24 cellular contexts compared by ENCODE assay signal in the genomic region with DNA sequence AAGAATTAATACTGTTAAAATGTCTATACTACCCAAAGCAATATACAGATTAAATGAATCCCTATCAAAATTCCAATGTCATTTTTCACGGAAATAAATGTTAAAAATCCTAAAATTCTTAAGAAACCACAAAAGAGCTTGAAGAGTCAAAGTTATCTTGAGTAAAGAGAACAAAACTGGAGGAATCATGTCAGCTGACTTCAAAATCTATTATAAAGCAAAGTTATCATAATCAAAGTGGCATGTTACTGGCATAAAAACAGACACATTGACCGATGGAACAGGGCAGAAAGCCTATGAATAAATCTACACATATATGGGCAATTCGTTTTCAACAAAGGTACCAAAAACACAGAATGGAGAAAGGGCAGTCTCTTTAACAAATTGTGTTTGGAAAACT.
A peak's percentile ranks its signal among the peaks of the same experiment; 100 is the strongest.
DNase-seq lines count a peak whose midpoint lies in the region; ATAC-seq and TF ChIP-seq lines count a peak whose summit lies in the region.
"Had no signal": no experiment of that assay in that cellular context is flagged by ENCODE, and none has a peak within 500 bp of the region (broad histone marks: within the 10 kb centered on the region; RNA-seq: fewer than 3 reads in every experiment).

No MANE protein-coding gene starts in this region.

- peak in 1 of 2 experiments; percentile 43; a peak in 1 of 4 replicates for TF ChIP-seq EP300 in SK-N-SH (IDR thresholded peaks at IDR 0.05; ENCODE audit: borderline replicate concordance in 1 of 2, low read depth in 1 of 2, low read length in 1 of 2)

- no peaks in the 10 kb centered on the region for H3K27me3 ChIP-seq in SK-N-SH (ENCODE audit: insufficient read depth)

- H3K79me2 ChIP-seq in SK-N-SH (ENCODE audit: insufficient read depth): no peaks in the 10 kb centered on the region

- H3K9ac ChIP-seq in SK-N-SH: no peak overlapping the region
- H3K9ac ChIP-seq: GM23248 had no signal

- no peak overlapping the region for H3K4me2 ChIP-seq in SK-N-SH

- H4K20me1 ChIP-seq in SK-N-SH (ENCODE audit: insufficient read depth): no peaks in the 10 kb centered on the region

- H3F3A ChIP-seq in SK-N-SH (replicated peaks; ENCODE audit: insufficient read depth): no peaks in the 10 kb centered on the region

- H3K4me1 Mint-ChIP-seq in activated naive CD8-positive, alpha-beta T cell (ENCODE audit: low read depth): peaks cover 88% of the 10 kb centered on the region
- H3K4me1 Mint-ChIP-seq in activated naive CD8-positive, alpha-beta T cell treated with anti-CD3 and anti-CD28 coated beads, Interleukin-2, amount 50 U/mL, for 24 hours: peaks cover 60% of the 10 kb centered on the region
- peaks cover 30% of the 10 kb centered on the region for H3K4me1 Mint-ChIP-seq in activated CD8-positive, alpha-beta T cell treated with anti-CD3 and anti-CD28 coated beads, Interleukin-2, amount 10 ng/mL, durations not matched to agents 7 days and 5 days (ENCODE audit: low read depth)
- peaks cover 37% of the 10 kb centered on the region for H3K4me1 Mint-ChIP-seq in Calu3 (ENCODE audit: low read depth, unreplicated experiment)

- TF ChIP-seq CTCF in SK-N-SH (IDR thresholded peaks at IDR 0.05): no peak
- no peak for TF ChIP-seq CTCF in fibroblast of the aortic adventitia (IDR thresholded peaks at IDR 0.05; ENCODE audit: insufficient read depth, low read length)
- no peak for TF ChIP-seq CTCF in Calu3 (IDR thresholded peaks at IDR 0.05; ENCODE audit: unreplicated experiment)

- no peak overlapping the region for H3K4me3 Mint-ChIP-seq in activated naive CD8-positive, alpha-beta T cell
- H3K4me3 Mint-ChIP-seq in activated naive CD8-positive, alpha-beta T cell treated with anti-CD3 and anti-CD28 coated beads, Interleukin-2, amount 50 U/mL, for 24 hours: no peak overlapping the region
- H3K4me3 Mint-ChIP-seq in activated CD8-positive, alpha-beta T cell treated with anti-CD3 and anti-CD28 coated beads, Interleukin-2, amount 10 ng/mL, durations not matched to agents 7 days and 5 days: no peak overlapping the region
- H3K4me3 Mint-ChIP-seq in Calu3 (ENCODE audit: low read depth, unreplicated experiment): no peak overlapping the region
- H3K4me3 Mint-ChIP-seq: IgD-negative memory B cell had no signal

- H3K4me3 ChIP-seq in SK-N-SH (ENCODE audit: low read depth in 2 of 2, low read length in 1 of 2) (no peak overlapping the region), fibroblast of the aortic adventitia (ENCODE audit: low read depth, low read length) (no peak overlapping the region)
- H3K4me3 ChIP-seq: A549, GM12878, GM23248, HAP-1 had no signal

- no peaks in the 10 kb centered on the region for H3K9me2 ChIP-seq in SK-N-SH

- peak overlapping the region; percentile 46 for H3K27ac Mint-ChIP-seq in activated naive CD8-positive, alpha-beta T cell
- H3K27ac Mint-ChIP-seq in activated naive CD8-positive, alpha-beta T cell treated with anti-CD3 and anti-CD28 coated beads, Interleukin-2, amount 50 U/mL, for 24 hours: no peak overlapping the region
- H3K27ac Mint-ChIP-seq in activated CD8-positive, alpha-beta T cell treated with anti-CD3 and anti-CD28 coated beads, Interleukin-2, amount 10 ng/mL, durations not matched to agents 7 days and 5 days: no peak overlapping the region
- H3K27ac Mint-ChIP-seq in Calu3 (ENCODE audit: unreplicated experiment): no peak overlapping the region
- H3K27ac Mint-ChIP-seq: IgD-negative memory B cell had no signal

- H3K4me1 ChIP-seq in SK-N-SH (ENCODE audit: control insufficient read depth in 1 of 2, insufficient read depth in 2 of 2, low read depth in 1 of 2, low read length in 1 of 2): no peaks in the 10 kb centered on the region
- H3K4me1 ChIP-seq: HAP-1 had no signal

- no TSS peak for BruUV-seq in Calu3 (replicated peaks; lab: Mats Ljungman, UMichigan)

- no peak overlapping the region for H3K27ac ChIP-seq in SK-N-SH (ENCODE audit: low read depth in 2 of 2, low read length in 1 of 2)
- H3K27ac ChIP-seq: GM23248 had no signal

- no peak overlapping the region for H2AFZ ChIP-seq in SK-N-SH (ENCODE audit: low read depth)
- H2AFZ ChIP-seq: GM23248 had no signal

- WGBS in SK-N-SH (ENCODE audit: low lambda C conversion rate): 46% methylated on average over 3 of the region's 3 CpGs

- H3K9me3 ChIP-seq in SK-N-SH: no peaks in the 10 kb centered on the region
- H3K9me3 ChIP-seq: A549, HAP-1 had no signal

- ATAC-seq in activated naive CD8-positive, alpha-beta T cell treated with anti-CD3 and anti-CD28 coated beads, Interleukin-2, amount 50 U/mL, for 24 hours: no peak
- no peak for ATAC-seq in activated CD8-positive, alpha-beta T cell treated with anti-CD3 and anti-CD28 coated beads, Interleukin-2, amount 10 ng/mL, durations not matched to agents 7 days and 5 days
- ATAC-seq: A549, GM12878, Panc1 had no signal

- H3K27me3 Mint-ChIP-seq in activated naive CD8-positive, alpha-beta T cell: no peaks in the 10 kb centered on the region
- H3K27me3 Mint-ChIP-seq in activated naive CD8-positive, alpha-beta T cell treated with anti-CD3 and anti-CD28 coated beads, Interleukin-2, amount 50 U/mL, for 24 hours: no peaks in the 10 kb centered on the region
- no peaks in the 10 kb centered on the region for H3K27me3 Mint-ChIP-seq in activated CD8-positive, alpha-beta T cell treated with anti-CD3 and anti-CD28 coated beads, Interleukin-2, amount 10 ng/mL, durations not matched to agents 7 days and 5 days (ENCODE audit: low read depth)
- no peaks in the 10 kb centered on the region for H3K27me3 Mint-ChIP-seq in Calu3 (ENCODE audit: unreplicated experiment)
- H3K27me3 Mint-ChIP-seq: CD4-positive, CD25-positive, alpha-beta regulatory T cell; IgD-negative memory B cell had no signal

- intact Hi-C loops in Calu3 (cut with micrococcal nuclease; ENCODE audit: unreplicated experiment): no loop called here

- TF ChIP-seq RAD21 in SK-N-SH (IDR thresholded peaks at IDR 0.05; ENCODE audit: low read length): no peak

- H3K9me3 Mint-ChIP-seq in activated naive CD8-positive, alpha-beta T cell (ENCODE audit: low read depth): no peaks in the 10 kb centered on the region
- no peaks in the 10 kb centered on the region for H3K9me3 Mint-ChIP-seq in activated naive CD8-positive, alpha-beta T cell treated with anti-CD3 and anti-CD28 coated beads, Interleukin-2, amount 50 U/mL, for 24 hours
- H3K9me3 Mint-ChIP-seq in activated CD8-positive, alpha-beta T cell treated with anti-CD3 and anti-CD28 coated beads, Interleukin-2, amount 10 ng/mL, durations not matched to agents 7 days and 5 days (ENCODE audit: insufficient read depth): no peaks in the 10 kb centered on the region
- H3K9me3 Mint-ChIP-seq in Calu3 (ENCODE audit: low read depth, unreplicated experiment): no peaks in the 10 kb centered on the region
- H3K9me3 Mint-ChIP-seq: CD4-positive, CD25-positive, alpha-beta regulatory T cell; IgD-negative memory B cell had no signal

- peaks cover 50% of the 10 kb centered on the region for H3K36me3 Mint-ChIP-seq in activated naive CD8-positive, alpha-beta T cell
- peaks cover 51% of the 10 kb centered on the region for H3K36me3 Mint-ChIP-seq in activated naive CD8-positive, alpha-beta T cell treated with anti-CD3 and anti-CD28 coated beads, Interleukin-2, amount 50 U/mL, for 24 hours (ENCODE audit: low read depth)
- H3K36me3 Mint-ChIP-seq in activated CD8-positive, alpha-beta T cell treated with anti-CD3 and anti-CD28 coated beads, Interleukin-2, amount 10 ng/mL, durations not matched to agents 7 days and 5 days (ENCODE audit: low read depth): peaks cover 54% of the 10 kb centered on the region
- peaks cover 10% of the 10 kb centered on the region for H3K36me3 Mint-ChIP-seq in Calu3 (ENCODE audit: insufficient read depth, unreplicated experiment)
- H3K36me3 Mint-ChIP-seq: IgD-negative memory B cell had no signal

- H3K36me3 ChIP-seq in SK-N-SH (replicated peaks in 1 of 2; ENCODE audit: control insufficient read depth in 1 of 2, insufficient read depth in 2 of 2, low read length in 1 of 2): no peaks in the 10 kb centered on the region
- H3K36me3 ChIP-seq: HAP-1 had no signal

- no peak for DNase-seq in activated naive CD8-positive, alpha-beta T cell treated with anti-CD3 and anti-CD28 coated beads, Interleukin-2, amount 50 U/mL, for 24 hours
- DNase-seq in SK-N-SH: no peak
- DNase-seq in fibroblast of the aortic adventitia (ENCODE audit: low read depth): peak; percentile 48
- no peak for DNase-seq in activated CD8-positive, alpha-beta T cell treated with anti-CD3 and anti-CD28 coated beads, Interleukin-2, amount 10 ng/mL, durations not matched to agents 7 days and 5 days
- DNase-seq in Calu3: no peak
- no peak for DNase-seq in NCI-H2107 (lab: John Stamatoyannopoulos, UW)
- DNase-seq: CD4-positive, CD25-positive, alpha-beta regulatory T cell; COR-L47; DMS 273 treated with DMSO at 0.1 percent for 48 hours; DMS79 treated with DMSO at 0.1 percent for 48 hours; GM23248; MV-4-11; NCI-H1105 treated with DMSO at 0.1 percent for 48 hours; NCI-H2029 treated with DMSO at 0.1 percent for 48 hours; NCI-H2171; NCI-H345; NCI-H524; NCI-H774 had no signal

- CTCF ChIA-PET in SK-N-SH (lab: Yijun Ruan, JAX): no interaction called here
- CTCF ChIA-PET in activated CD8-positive, alpha-beta T cell treated with anti-CD3 and anti-CD28 coated beads, Interleukin-2, amount 10 ng/mL, durations not matched to agents 7 days and 5 days (lab: Charles Lee): interaction anchor here (1.1 kb wide), 1 partner anchor 17 kb away, joined by 3 read pairs; no protein-coding TSS in a partner anchor
- CTCF ChIA-PET in Calu3 (lab: Charles Lee): no interaction called here

- POLR2A ChIA-PET in SK-N-SH (lab: Yijun Ruan, JAX): no interaction called here
- POLR2A ChIA-PET in activated CD8-positive, alpha-beta T cell treated with anti-CD3 and anti-CD28 coated beads, Interleukin-2, amount 10 ng/mL, durations not matched to agents 7 days and 5 days (lab: Charles Lee): no interaction called here

TF ChIP-seq in SK-N-SH, 30 proteins besides CTCF, POLR2A, EP300 and RAD21 (continues in another document):
- TF ChIP-seq RCOR1 (IDR thresholded peaks at IDR 0.05; ENCODE audit: low read length) (no peak), TCF12 (IDR thresholded peaks at IDR 0.05) (no peak), MXI1 (IDR thresholded peaks at IDR 0.05; ENCODE audit: low read depth, low read length) (no peak), RXRA (IDR thresholded peaks at IDR 0.05; ENCODE audit: borderline replicate concordance, low read depth) (no peak), TEAD4 (IDR thresholded peaks at IDR 0.05; ENCODE audit: borderline replicate concordance, insufficient read depth) (no peak), CHD2 (IDR thresholded peaks at IDR 0.05; ENCODE audit: low read length, partially characterized antibody) (no peak), NFIC (IDR thresholded peaks at IDR 0.05; ENCODE audit: borderline replicate concordance) (0 out of 2 replicates have a peak, but pooled peaks have one; percentile 29)
